ENCODE assay signal across 27 cellular contexts in the genomic region with DNA sequence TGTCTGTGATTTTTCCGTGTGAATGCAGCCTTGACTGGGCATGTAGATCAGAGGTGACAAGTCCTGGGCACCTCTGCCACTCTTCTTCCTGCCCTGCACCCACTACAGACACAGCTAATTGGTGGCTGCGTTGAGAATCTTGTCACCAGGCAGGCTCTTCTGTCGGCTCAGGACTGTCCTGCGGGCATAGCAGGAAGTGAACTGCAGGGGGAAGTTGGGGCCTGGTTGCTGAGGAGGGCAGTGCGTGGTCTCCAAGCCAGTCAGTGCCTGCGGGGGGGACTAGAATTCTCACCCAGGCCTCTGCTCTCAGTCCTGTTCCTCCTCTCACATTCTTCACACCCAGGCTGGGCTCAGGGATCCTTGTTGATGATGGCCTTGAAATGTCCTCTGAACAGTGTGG. TPM values are rescaled to one million over a fixed set of nuclear protein-coding genes. Genes with fewer than 3 reads are reported as not detected.
"Had no signal": no experiment of that assay in that cellular context is flagged by ENCODE, and none has a peak within 500 bp of the region (broad histone marks: within the 10 kb centered on the region; RNA-seq: fewer than 3 reads in every experiment).

No MANE protein-coding gene starts in this region.

- H3K4me3 Mint-ChIP-seq: activated CD4-positive, alpha-beta T cell treated with anti-CD3 and anti-CD28 coated beads, Interleukin-2, amount 10 ng/mL, durations not matched to agents 24 days and 14 days; activated CD8-positive, alpha-beta memory T cell treated with anti-CD3 and anti-CD28 coated beads, Interleukin-2, amount 10 ng/mL, durations not matched to agents 7 days and 5 days; activated CD8-positive, alpha-beta T cell treated with anti-CD3 and anti-CD28 coated beads for 36 hours; central memory CD8-positive, alpha-beta T cell; memory B cell; nephron; type B pancreatic cell had no signal

- H3K27me3 Mint-ChIP-seq: activated CD8-positive, alpha-beta T cell treated with anti-CD3 and anti-CD28 coated beads for 36 hours had no signal

- H3K27ac Mint-ChIP-seq: activated CD4-positive, alpha-beta T cell treated with anti-CD3 and anti-CD28 coated beads, Interleukin-2, amount 10 ng/mL, durations not matched to agents 24 days and 14 days; activated CD8-positive, alpha-beta memory T cell treated with anti-CD3 and anti-CD28 coated beads, Interleukin-2, amount 10 ng/mL, durations not matched to agents 7 days and 5 days; activated CD8-positive, alpha-beta T cell treated with anti-CD3 and anti-CD28 coated beads for 36 hours; activated naive CD4-positive, alpha-beta T cell treated with anti-CD3 and anti-CD28 coated beads, Interleukin-2, amount 50 U/mL, for 72 hours; memory B cell; nephron; type B pancreatic cell had no signal

- H3K9me3 ChIP-seq: neutrophil, prostate gland, thoracic aorta had no signal

- H3K4me1 Mint-ChIP-seq: central memory CD8-positive, alpha-beta T cell; nephron had no signal

- H3K9me3 Mint-ChIP-seq: activated CD4-positive, alpha-beta T cell treated with anti-CD3 and anti-CD28 coated beads, Interleukin-2, amount 10 ng/mL, durations not matched to agents 24 days and 14 days; activated CD8-positive, alpha-beta T cell treated with anti-CD3 and anti-CD28 coated beads for 36 hours; activated naive CD4-positive, alpha-beta T cell treated with anti-CD3 and anti-CD28 coated beads, Interleukin-2, amount 50 U/mL, for 72 hours; central memory CD8-positive, alpha-beta T cell; memory B cell; type B pancreatic cell had no signal

- H3K4me3 ChIP-seq: esophagus muscularis mucosa, ovary, prostate gland, spleen, thoracic aorta, vagina had no signal

- H3K27me3 ChIP-seq: ovary, vagina had no signal

- H3K27ac ChIP-seq: esophagus muscularis mucosa, neutrophil, ovary, prostate gland, spleen, thoracic aorta, vagina had no signal

- H3K36me3 ChIP-seq: esophagus muscularis mucosa, neutrophil, ovary, prostate gland, spleen, thoracic aorta, vagina had no signal

- H3K4me1 ChIP-seq: esophagus muscularis mucosa, prostate gland, spleen, vagina had no signal

- DNase-seq: activated CD4-positive, alpha-beta T cell treated with anti-CD3 and anti-CD28 coated beads, Interleukin-2, amount 10 ng/mL, durations not matched to agents 24 days and 14 days; activated CD8-positive, alpha-beta memory T cell treated with anti-CD3 and anti-CD28 coated beads, Interleukin-2, amount 10 ng/mL, durations not matched to agents 7 days and 5 days; activated T-cell treated with anti-CD3 and anti-CD28 coated beads for 4 hours; effector memory CD4-positive, alpha-beta T cell; head of caudate nucleus; hypothalamus; left cardiac atrium; ovary; spleen; stimulated activated CD4-positive, alpha-beta T cell treated with anti-CD3 and anti-CD28 coated beads, Interleukin-4, amount 100 ng/mL, for 1 hour; stimulated activated naive CD4-positive, alpha-beta T cell treated with Interleukin-2 at 50 U/mL for 16 hours; T1000 had no signal

- H3K36me3 Mint-ChIP-seq: activated CD8-positive, alpha-beta memory T cell treated with anti-CD3 and anti-CD28 coated beads, Interleukin-2, amount 10 ng/mL, durations not matched to agents 7 days and 5 days; activated naive CD4-positive, alpha-beta T cell treated with anti-CD3 and anti-CD28 coated beads, Interleukin-2, amount 50 U/mL, for 72 hours; memory B cell; type B pancreatic cell had no signal

- ATAC-seq: activated CD4-positive, CD25-positive, alpha-beta regulatory T cell treated with anti-CD3 and anti-CD28 coated beads, Interleukin-2, amount 50 U/mL, for 24 hours; activated CD8-positive, alpha-beta memory T cell treated with anti-CD3 and anti-CD28 coated beads, Interleukin-2, amount 10 ng/mL, durations not matched to agents 7 days and 5 days; left cardiac atrium had no signal

RNA-seq across cellular contexts. Expression of a gene that starts 50.5 kb away (rescaled TPM):
- total RNA-seq: activated CD4-positive, alpha-beta T cell treated with anti-CD3 and anti-CD28 coated beads, Interleukin-2, amount 10 ng/mL, durations not matched to agents 24 days and 14 days; activated CD8-positive, alpha-beta memory T cell treated with anti-CD3 and anti-CD28 coated beads, Interleukin-2, amount 10 ng/mL, durations not matched to agents 7 days and 5 days; lower leg skin; mononuclear cell; myocyte; spleen; thoracic aorta had no signal
